Comparison of ENCODE assay signal across 21 cellular contexts in genomic region chr10:44988957-44989620, GRCh38. TPM values are rescaled to one million over a fixed set of nuclear protein-coding genes. Genes with fewer than 3 reads are reported as not detected.
DNase-seq lines count a peak whose midpoint lies in the region; ATAC-seq and TF ChIP-seq lines count a peak whose summit lies in the region.
"Had no signal": no experiment of that assay in that cellular context is flagged by ENCODE, and none has a peak within 500 bp of the region (broad histone marks: within the 10 kb centered on the region; RNA-seq: fewer than 3 reads in every experiment).

No MANE protein-coding gene starts in this region.

- H3K4me3 ChIP-seq in sigmoid colon, result no peak overlapping the region

- peaks cover 0 to 2% of the 10 kb centered on the region in 2 donors for H3K4me1 Mint-ChIP-seq in natural killer cell treated with Interleukin-12 subunit alpha and Interleukin-12 subunit beta and Interleukin-15 and Interleukin-18, amount 100 ng/mL, for 72 hours (ENCODE audit: low read depth in 2 of 2)
- H3K4me1 Mint-ChIP-seq: activated naive CD8-positive, alpha-beta T cell treated with anti-CD3 and anti-CD28 coated beads, Interleukin-2, amount 50 U/mL, for 24 hours had no signal

- H3K27ac Mint-ChIP-seq in natural killer cell treated with Interleukin-12 subunit alpha and Interleukin-12 subunit beta and Interleukin-15 and Interleukin-18, amount 100 ng/mL, for 72 hours, result no peak overlapping the region
- H3K27ac Mint-ChIP-seq: activated naive CD8-positive, alpha-beta T cell treated with anti-CD3 and anti-CD28 coated beads, Interleukin-2, amount 50 U/mL, for 24 hours; natural killer cell had no signal

- 91% methylated on average over 10 of the region's 10 CpGs for WGBS in sigmoid colon, 2 donors

- H3K36me3 Mint-ChIP-seq in natural killer cell treated with Interleukin-12 subunit alpha and Interleukin-12 subunit beta and Interleukin-15 and Interleukin-18, amount 100 ng/mL, for 72 hours, result no peaks in the 10 kb centered on the region

- DNase-seq in NCI-H510A treated with DMSO at 0.1 percent for 48 hours (lab: John Stamatoyannopoulos, UW) (peak; percentile 17), NCI-H510A (lab: John Stamatoyannopoulos, UW) (no peak), DMS53 treated with DMSO at 0.1 percent for 48 hours (lab: John Stamatoyannopoulos, UW; ENCODE audit: unreplicated experiment) (peak; percentile 88), ecto neural progenitor cell (ENCODE audit: low spot score) (peak; percentile 37), sigmoid colon (peak; percentile 46)
- no peak for DNase-seq in natural killer cell treated with Interleukin-12 subunit alpha and Interleukin-12 subunit beta and Interleukin-15 and Interleukin-18, amount 100 ng/mL, for 72 hours (ENCODE audit: low spot score)
- DNase-seq: 8988T; activated effector memory CD4-positive, alpha-beta T cell treated with Interleukin-2 at 50 U/mL for 16 hours; activated naive CD8-positive, alpha-beta T cell treated with anti-CD3 and anti-CD28 coated beads, Interleukin-2, amount 50 U/mL, for 24 hours; COR-L47; hypothalamus; mesendoderm; natural killer cell; NCI-H1092; NCI-H2107; NCI-H526 treated with DMSO at 0.1 percent for 48 hours; stimulated activated naive CD8-positive, alpha-beta T cell treated with anti-CD3 and anti-CD28 coated beads, Interleukin-15, Interleukin-2, amounts not matched to agents 100 U/mL and 50 U/mL, for 24 hours; trophoblast cell had no signal

- no peak for TF ChIP-seq POLR2A in sigmoid colon (IDR thresholded peaks at IDR 0.05)

- TF ChIP-seq EP300 in sigmoid colon (IDR thresholded peaks at IDR 0.05), result no peak

- H3K27me3 Mint-ChIP-seq in natural killer cell treated with Interleukin-12 subunit alpha and Interleukin-12 subunit beta and Interleukin-15 and Interleukin-18, amount 100 ng/mL, for 72 hours, result no peaks in the 10 kb centered on the region
- H3K27me3 Mint-ChIP-seq: activated naive CD8-positive, alpha-beta T cell treated with anti-CD3 and anti-CD28 coated beads, Interleukin-2, amount 50 U/mL, for 24 hours had no signal

- H3K27me3 ChIP-seq in sigmoid colon, result no peaks in the 10 kb centered on the region

- no peaks in the 10 kb centered on the region for H3K9me3 Mint-ChIP-seq in natural killer cell treated with Interleukin-12 subunit alpha and Interleukin-12 subunit beta and Interleukin-15 and Interleukin-18, amount 100 ng/mL, for 72 hours
- H3K9me3 Mint-ChIP-seq: activated naive CD8-positive, alpha-beta T cell treated with anti-CD3 and anti-CD28 coated beads, Interleukin-2, amount 50 U/mL, for 24 hours; natural killer cell had no signal

- intact Hi-C loops in sigmoid colon (cut with DNase I), result no loop called here

- no peak for TF ChIP-seq CTCF in sigmoid colon (IDR thresholded peaks at IDR 0.05)

- no peak overlapping the region for H3K4me3 Mint-ChIP-seq in natural killer cell treated with Interleukin-12 subunit alpha and Interleukin-12 subunit beta and Interleukin-15 and Interleukin-18, amount 100 ng/mL, for 72 hours
- H3K4me3 Mint-ChIP-seq: activated naive CD8-positive, alpha-beta T cell treated with anti-CD3 and anti-CD28 coated beads, Interleukin-2, amount 50 U/mL, for 24 hours; natural killer cell had no signal

- peak overlapping the region in 1 of 4 donors; percentile 5 for H3K27ac ChIP-seq in sigmoid colon
- H3K27ac ChIP-seq: parathyroid adenoma had no signal

- peaks cover 0 to 72% (median 20%) of the 10 kb centered on the region in 4 donors for H3K36me3 ChIP-seq in sigmoid colon

- H3K9me3 ChIP-seq in sigmoid colon, result no peaks in the 10 kb centered on the region

- peaks cover 0 to 42% (median 2%) of the 10 kb centered on the region in 4 donors for H3K4me1 ChIP-seq in sigmoid colon
- H3K4me1 ChIP-seq: parathyroid adenoma had no signal

- ATAC-seq in GM21528 (IDR thresholded peaks at IDR 0.05; ENCODE audit: low FRiP score, unreplicated experiment) (no peak), GM21367 (IDR thresholded peaks at IDR 0.05; ENCODE audit: unreplicated experiment) (no peak)
- ATAC-seq in natural killer cell treated with Interleukin-12 subunit alpha and Interleukin-12 subunit beta and Interleukin-15 and Interleukin-18, amount 100 ng/mL, for 72 hours, result no peak
- ATAC-seq: activated naive CD8-positive, alpha-beta T cell treated with anti-CD3 and anti-CD28 coated beads, Interleukin-2, amount 50 U/mL, for 24 hours; natural killer cell; stimulated activated naive CD8-positive, alpha-beta T cell treated with anti-CD3 and anti-CD28 coated beads, Interleukin-15, Interleukin-2, amounts not matched to agents 100 U/mL and 50 U/mL, for 24 hours had no signal

RNA-seq across cellular contexts. Expression of gene DEPP1, which starts 10.5 kb away (rescaled TPM):
- 100 to 1,000 TPM in 1 of 4 donors, 10 to 100 TPM in 3; 47.8 to 294 (median 54.7) TPM for total RNA-seq in sigmoid colon
- 10 to 100 TPM; 16.0 to 58.3 (median 53.6) TPM for polyA plus RNA-seq in sigmoid colon
- under 1 TPM; 0.31 to 0.53 TPM for total RNA-seq in natural killer cell treated with Interleukin-12 subunit alpha and Interleukin-12 subunit beta and Interleukin-15 and Interleukin-18, amount 100 ng/mL, for 72 hours
- total RNA-seq: natural killer cell had no signal

RNA-seq across cellular contexts. Expression of gene ZNF22, which starts 11.6 kb away (rescaled TPM):
- 10 to 100 TPM; 18.3 to 29.9 (median 24.0) TPM for total RNA-seq in sigmoid colon
- polyA plus RNA-seq in sigmoid colon, result 10 to 100 TPM; 12.9 to 16.8 (median 13.5) TPM
- total RNA-seq in natural killer cell treated with Interleukin-12 subunit alpha and Interleukin-12 subunit beta and Interleukin-15 and Interleukin-18, amount 100 ng/mL, for 72 hours, result 10 to 100 TPM; 22.7 to 29.0 TPM

RNA-seq across cellular contexts. Expression of gene RASSF4, which starts 29.5 kb away (rescaled TPM):
- total RNA-seq in sigmoid colon, result 10 to 100 TPM; 23.2 to 61.7 (median 45.2) TPM
- 10 to 100 TPM in 2 of 3 donors, 1 to 10 TPM in 1; 7.8 to 23.2 (median 13.6) TPM for polyA plus RNA-seq in sigmoid colon
- 10 to 100 TPM in 1 of 2 donors, 1 to 10 TPM in 1; 9.3 to 44.9 TPM for total RNA-seq in natural killer cell treated with Interleukin-12 subunit alpha and Interleukin-12 subunit beta and Interleukin-15 and Interleukin-18, amount 100 ng/mL, for 72 hours

Comparison
In these comparisons a context has a peak if more than half of its experiments do, and no peak if none do; other contexts are left out.
1. DNase-seq: peak in NCI-H510A treated with DMSO at 0.1 percent for 48 hours (single experiment), DMS53 treated with DMSO at 0.1 percent for 48 hours (single experiment), ecto neural progenitor cell (single experiment) and sigmoid colon (single experiment); none in NCI-H510A (single experiment) and natural killer cell treated with Interleukin-12 subunit alpha and Interleukin-12 subunit beta and Interleukin-15 and Interleukin-18, amount 100 ng/mL, for 72 hours (single experiment).
2. RNA of gene DEPP1, which starts 10.5 kb away (total RNA-seq): 47.8 to 294 TPM in sigmoid colon; 0.31 to 0.53 TPM in natural killer cell treated with Interleukin-12 subunit alpha and Interleukin-12 subunit beta and Interleukin-15 and Interleukin-18, amount 100 ng/mL, for 72 hours; every median in the first group is over 10 times any median in the second.